ENCODE assay signal across 10 cellular contexts in genomic region chr9:134435527-134436355, GRCh38.
A peak's percentile ranks its signal among the peaks of the same experiment; 100 is the strongest.
DNase-seq lines count a peak whose midpoint lies in the region; ATAC-seq and TF ChIP-seq lines count a peak whose summit lies in the region.
"Had no signal": no experiment of that assay in that cellular context is flagged by ENCODE, and none has a peak within 500 bp of the region (broad histone marks: within the 10 kb centered on the region; RNA-seq: fewer than 3 reads in every experiment).

No MANE protein-coding gene starts in this region.

- H3K9me3 ChIP-seq in right atrium auricular region, result no peaks in the 10 kb centered on the region

- H3K27me3 ChIP-seq in right atrium auricular region, result no peaks in the 10 kb centered on the region

- peak overlapping the region; percentile 87 to 88 for H3K27ac ChIP-seq in right atrium auricular region
- H3K27ac ChIP-seq: HL-60 had no signal

- ATAC-seq in left ventricle myocardium superior (no peak), GM19463 (IDR thresholded peaks at IDR 0.05; ENCODE audit: unreplicated experiment) (no peak), GM18505 (IDR thresholded peaks at IDR 0.05; ENCODE audit: unreplicated experiment) (no peak), GM21529 (IDR thresholded peaks at IDR 0.05; ENCODE audit: unreplicated experiment) (no peak)

- intact Hi-C loops in left ventricle myocardium superior (cut with micrococcal nuclease), result no loop called here

- no peak for DNase-seq in right atrium auricular region (ENCODE audit: low spot score)
- no peak for DNase-seq in left ventricle myocardium superior
- DNase-seq in fibroblast of mammary gland (ENCODE audit: low read depth), result peak; percentile 15
- peak; percentile 85 for DNase-seq in pons (ENCODE audit: low spot score)
- DNase-seq in AML-193 (lab: John Stamatoyannopoulos, UW), result no peak
- DNase-seq: NCI-H187 had no signal

- H3K4me3 ChIP-seq in right atrium auricular region, result peak overlapping the region in 1 of 2 donors; percentile 1
- no peak overlapping the region for H3K4me3 ChIP-seq in fibroblast of mammary gland (ENCODE audit: control insufficient read depth, low read depth, low read length)

- TF ChIP-seq POLR2A in GM18505 (IDR thresholded peaks at IDR 0.05; ENCODE audit: borderline replicate concordance, extremely low read depth, insufficient read depth, insufficient read length), result no peak

- peaks cover 18% of the 10 kb centered on the region for H3K36me3 ChIP-seq in right atrium auricular region

- TF ChIP-seq CTCF in right atrium auricular region (IDR thresholded peaks at IDR 0.05) (no peak), fibroblast of mammary gland (conservative IDR thresholded peaks at IDR 0.05; ENCODE audit: control insufficient read depth, insufficient read depth, low read depth, low read length) (no peak)

- H3K4me1 ChIP-seq in right atrium auricular region, result peaks cover 0 to 85% of the 10 kb centered on the region in 2 donors

Comparison
In these comparisons a context has a peak if more than half of its experiments do, and no peak if none do; other contexts are left out.
1. DNase-seq: peak in fibroblast of mammary gland (single experiment) and pons (single experiment); none in right atrium auricular region (single experiment), left ventricle myocardium superior (single experiment) and AML-193 (0 of 2).